Comparison of ENCODE assay signal across 1 cellular context in the genomic region with DNA sequence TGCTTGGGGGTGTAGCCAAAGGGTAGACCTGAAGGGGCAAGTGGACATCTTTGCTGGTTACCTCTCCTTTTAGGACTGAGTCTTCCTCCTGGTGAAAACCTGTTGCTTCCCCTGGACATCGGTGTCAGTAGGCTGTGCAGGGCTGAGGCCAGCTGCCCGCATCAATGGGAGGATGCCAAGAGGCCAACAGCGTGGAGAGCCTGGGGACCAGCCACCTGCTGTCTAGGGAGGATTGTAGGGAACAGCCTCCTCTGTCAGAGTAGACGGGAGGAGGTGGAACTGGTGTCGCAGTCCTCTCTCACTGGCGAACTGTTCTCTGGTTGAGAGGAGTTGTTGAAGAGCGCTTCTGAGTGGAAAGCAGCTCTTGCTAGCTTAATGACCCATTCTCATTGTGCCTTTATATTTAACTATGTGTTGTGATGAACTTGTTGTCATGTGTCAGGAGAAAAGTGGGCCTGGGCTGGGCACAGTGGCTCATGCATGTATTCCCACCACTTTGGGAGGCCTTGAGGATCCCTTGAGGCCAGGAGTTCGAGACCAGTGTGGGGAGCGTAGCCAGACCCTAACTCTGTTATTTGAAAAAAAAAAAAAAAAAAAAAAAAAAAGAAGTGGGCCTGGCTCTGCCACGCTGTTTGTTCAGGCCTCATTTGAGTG.
TF ChIP-seq lines count a peak whose summit lies in the region.

No MANE protein-coding gene starts in this region.

TF ChIP-seq in HCT116, 20 proteins besides CTCF, POLR2A, EP300 and RAD21 (continued from another document):
- TF ChIP-seq, protein P1, sequence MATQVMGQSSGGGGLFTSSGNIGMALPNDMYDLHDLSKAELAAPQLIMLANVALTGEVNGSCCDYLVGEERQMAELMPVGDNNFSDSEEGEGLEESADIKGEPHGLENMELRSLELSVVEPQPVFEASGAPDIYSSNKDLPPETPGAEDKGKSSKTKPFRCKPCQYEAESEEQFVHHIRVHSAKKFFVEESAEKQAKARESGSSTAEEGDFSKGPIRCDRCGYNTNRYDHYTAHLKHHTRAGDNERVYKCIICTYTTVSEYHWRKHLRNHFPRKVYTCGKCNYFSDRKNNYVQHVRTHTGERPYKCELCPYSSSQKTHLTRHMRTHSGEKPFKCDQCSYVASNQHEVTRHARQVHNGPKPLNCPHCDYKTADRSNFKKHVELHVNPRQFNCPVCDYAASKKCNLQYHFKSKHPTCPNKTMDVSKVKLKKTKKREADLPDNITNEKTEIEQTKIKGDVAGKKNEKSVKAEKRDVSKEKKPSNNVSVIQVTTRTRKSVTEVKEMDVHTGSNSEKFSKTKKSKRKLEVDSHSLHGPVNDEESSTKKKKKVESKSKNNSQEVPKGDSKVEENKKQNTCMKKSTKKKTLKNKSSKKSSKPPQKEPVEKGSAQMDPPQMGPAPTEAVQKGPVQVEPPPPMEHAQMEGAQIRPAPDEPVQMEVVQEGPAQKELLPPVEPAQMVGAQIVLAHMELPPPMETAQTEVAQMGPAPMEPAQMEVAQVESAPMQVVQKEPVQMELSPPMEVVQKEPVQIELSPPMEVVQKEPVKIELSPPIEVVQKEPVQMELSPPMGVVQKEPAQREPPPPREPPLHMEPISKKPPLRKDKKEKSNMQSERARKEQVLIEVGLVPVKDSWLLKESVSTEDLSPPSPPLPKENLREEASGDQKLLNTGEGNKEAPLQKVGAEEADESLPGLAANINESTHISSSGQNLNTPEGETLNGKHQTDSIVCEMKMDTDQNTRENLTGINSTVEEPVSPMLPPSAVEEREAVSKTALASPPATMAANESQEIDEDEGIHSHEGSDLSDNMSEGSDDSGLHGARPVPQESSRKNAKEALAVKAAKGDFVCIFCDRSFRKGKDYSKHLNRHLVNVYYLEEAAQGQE (IDR thresholded peaks at IDR 0.05; ENCODE audit: low read depth), result no peak
- TF ChIP-seq ZNF274 (IDR thresholded peaks at IDR 0.05; ENCODE audit: low read depth, low read length), result no peak
- no peak for TF ChIP-seq SRF (IDR thresholded peaks at IDR 0.05; ENCODE audit: low read depth)
- TF ChIP-seq TCF7L2 (IDR thresholded peaks at IDR 0.05; ENCODE audit: borderline replicate concordance, extremely low read depth, insufficient read depth, insufficient read length), result no peak
